Comparison of ENCODE assay signal across 14 cellular contexts in genomic region chr10:80539421-80539999, GRCh38. TPM values are rescaled to one million over a fixed set of nuclear protein-coding genes. Genes with fewer than 3 reads are reported as not detected.
DNase-seq lines count a peak whose midpoint lies in the region; ATAC-seq and TF ChIP-seq lines count a peak whose summit lies in the region.
"Had no signal": no experiment of that assay in that cellular context is flagged by ENCODE, and none has a peak within 500 bp of the region (broad histone marks: within the 10 kb centered on the region; RNA-seq: fewer than 3 reads in every experiment).

No MANE protein-coding gene starts in this region.

- H3K4me1 ChIP-seq in left ventricle myocardium inferior (peaks cover 34% of the 10 kb centered on the region), right cardiac atrium (ENCODE audit: control insufficient read depth, insufficient read depth, low read length) (peaks cover 7% of the 10 kb centered on the region)
- H3K4me1 ChIP-seq: gastrocnemius medialis had no signal

- H3K27me3 ChIP-seq in left ventricle myocardium inferior (ENCODE audit: low read depth) (no peaks in the 10 kb centered on the region), right cardiac atrium (ENCODE audit: control insufficient read depth, insufficient read depth) (no peaks in the 10 kb centered on the region)
- H3K27me3 ChIP-seq: gastrocnemius medialis had no signal

- H3K4me3 ChIP-seq in left ventricle myocardium inferior (no peak overlapping the region), right cardiac atrium (ENCODE audit: low read length) (no peak overlapping the region), foreskin fibroblast (ENCODE audit: low read depth in 1 of 2, low read length in 2 of 2) (no peak overlapping the region)
- H3K4me3 ChIP-seq: gastrocnemius medialis had no signal

- peaks cover 3% of the 10 kb centered on the region for H3K36me3 Mint-ChIP-seq in type B pancreatic cell

- DNase-seq in left ventricle myocardium inferior (no peak), right cardiac atrium (no peak), epithelial cell of prostate (ENCODE audit: low read depth, low spot score) (no peak), type B pancreatic cell (ENCODE audit: extremely low spot score, unreplicated experiment) (peak; percentile 47), foreskin fibroblast (no peak)
- DNase-seq: activated CD4-positive, alpha-beta T cell treated with anti-CD3 and anti-CD28 coated beads, Interleukin-2, amount 50 U/mL, for 1 hour; gastrocnemius medialis; immature natural killer cell had no signal

- ATAC-seq in right cardiac atrium (no peak), HG03442 (IDR thresholded peaks at IDR 0.05; ENCODE audit: unreplicated experiment) (peak; percentile 29), GM19035 (IDR thresholded peaks at IDR 0.05; ENCODE audit: unreplicated experiment) (no peak), GM21723 (IDR thresholded peaks at IDR 0.05; ENCODE audit: unreplicated experiment) (no peak)
- ATAC-seq: gastrocnemius medialis, Panc1 had no signal

- H3K27me3 Mint-ChIP-seq in type B pancreatic cell = peaks cover 3% of the 10 kb centered on the region

- H3K27ac Mint-ChIP-seq in type B pancreatic cell = no peak overlapping the region
- H3K27ac Mint-ChIP-seq: T-helper 1 cell treated with Interleukin-12 subunit alpha and Interleukin-12 subunit beta and Interleukin-4 antibody, amounts not matched to agents 30 μg/mL and 1 μg/mL, for 36 hours had no signal

- intact Hi-C loops in left ventricle myocardium inferior (cut with micrococcal nuclease) = no loop called here
- intact Hi-C loops in right cardiac atrium (cut with DNase I) = no loop called here

- H3K4me1 Mint-ChIP-seq in type B pancreatic cell (ENCODE audit: unreplicated experiment) = peaks cover 8% of the 10 kb centered on the region

- 85% methylated on average over 7 of the region's 7 CpGs for WGBS in right cardiac atrium

- H3K4me3 Mint-ChIP-seq in type B pancreatic cell = no peak overlapping the region
- H3K4me3 Mint-ChIP-seq: immature natural killer cell; T-helper 1 cell treated with Interleukin-12 subunit alpha and Interleukin-12 subunit beta and Interleukin-4 antibody, amounts not matched to agents 30 μg/mL and 1 μg/mL, for 36 hours had no signal

- no peaks in the 10 kb centered on the region for H3K9me3 Mint-ChIP-seq in type B pancreatic cell
- H3K9me3 Mint-ChIP-seq: immature natural killer cell; T-helper 1 cell treated with Interleukin-12 subunit alpha and Interleukin-12 subunit beta and Interleukin-4 antibody, amounts not matched to agents 30 μg/mL and 1 μg/mL, for 36 hours had no signal

- TF ChIP-seq CTCF in left ventricle myocardium inferior (IDR thresholded peaks at IDR 0.05; ENCODE audit: borderline replicate concordance) (no peak), type B pancreatic cell (conservative IDR thresholded peaks at IDR 0.05) (no peak), foreskin fibroblast (IDR thresholded peaks at IDR 0.05; ENCODE audit: low read depth, low read length) (no peak)

- H3K9me3 ChIP-seq in left ventricle myocardium inferior (replicated peaks) = no peaks in the 10 kb centered on the region
- no peaks in the 10 kb centered on the region for H3K9me3 ChIP-seq in right cardiac atrium (ENCODE audit: control insufficient read depth, low read length)
- H3K9me3 ChIP-seq: gastrocnemius medialis had no signal

- no peaks in the 10 kb centered on the region for H3K36me3 ChIP-seq in left ventricle myocardium inferior
- H3K36me3 ChIP-seq: gastrocnemius medialis had no signal

- H3K27ac ChIP-seq in left ventricle myocardium inferior (replicated peaks) = peak overlapping the region; percentile 85
- H3K27ac ChIP-seq in right cardiac atrium (ENCODE audit: low read length) = no peak overlapping the region
- H3K27ac ChIP-seq in epithelial cell of prostate = peak overlapping the region; percentile 16

RNA-seq across cellular contexts. Expression of gene SH2D4B, which starts 1.8 kb away (rescaled TPM):
- not detected for total RNA-seq in left ventricle myocardium inferior
- not detected for total RNA-seq in right cardiac atrium
- polyA plus RNA-seq in right cardiac atrium = not detected
- total RNA-seq in type B pancreatic cell (ENCODE audit: low replicate concordance) = 0.07 and 0.10 TPM in 2 replicates
- total RNA-seq: gastrocnemius medialis had no signal
- polyA plus RNA-seq: immature natural killer cell, urinary bladder had no signal
